In the genomic region with DNA sequence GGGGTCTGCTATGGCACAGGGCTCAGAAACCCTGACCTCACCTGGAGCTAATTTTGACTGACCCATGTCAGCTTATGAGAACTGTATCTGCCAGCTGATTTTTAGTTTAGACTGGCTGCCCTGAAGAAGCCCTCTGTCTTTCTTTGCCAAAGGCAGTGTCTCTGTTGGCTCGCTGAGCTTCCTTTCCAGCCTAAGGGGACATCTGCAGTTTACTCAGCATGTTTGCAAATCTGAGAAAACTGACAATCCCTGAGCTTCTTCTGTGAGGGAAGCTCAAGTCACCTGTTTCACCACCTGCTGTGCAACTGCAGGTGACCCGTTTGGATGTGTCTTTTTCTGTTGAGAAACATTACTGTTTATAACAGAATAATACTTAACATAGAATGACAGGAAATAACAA, we compare ENCODE assay signal across 23 cellular contexts. TPM values are rescaled to one million over a fixed set of nuclear protein-coding genes. Genes with fewer than 3 reads are reported as not detected.
DNase-seq lines count a peak whose midpoint lies in the region; ATAC-seq, FAIRE-seq and TF ChIP-seq lines count a peak whose summit lies in the region.
"Had no signal": no experiment of that assay in that cellular context is flagged by ENCODE, and none has a peak within 500 bp of the region (broad histone marks: within the 10 kb centered on the region; RNA-seq: fewer than 3 reads in every experiment).

No MANE protein-coding gene starts in this region.

- H3K9me1 ChIP-seq in endothelial cell of umbilical vein (replicated peaks; ENCODE audit: control insufficient read depth, extremely low read depth, insufficient read depth, low read length), result no peaks in the 10 kb centered on the region

- H3K9ac ChIP-seq in endothelial cell of umbilical vein (replicated peaks; ENCODE audit: extremely low read depth, insufficient read depth, low read length), result no peak overlapping the region

- BruUV-seq in endothelial cell of umbilical vein (replicated peaks; lab: Mats Ljungman, UMichigan), result no TSS peak

- no peaks in the 10 kb centered on the region for H3K9me3 ChIP-seq in cardiac muscle cell (ENCODE audit: low read depth)
- no peaks in the 10 kb centered on the region for H3K9me3 ChIP-seq in endothelial cell of umbilical vein (replicated peaks; ENCODE audit: control insufficient read depth, insufficient read depth, low read length)
- H3K9me3 ChIP-seq: breast epithelium, psoas muscle had no signal

- H3K4me3 Mint-ChIP-seq in activated T-cell treated with anti-CD3 and anti-CD28 coated beads, Interleukin-2, amount 50 U/mL, for 24 hours, result no peak overlapping the region
- H3K4me3 Mint-ChIP-seq in stimulated activated effector memory CD8-positive, alpha-beta T cell treated with anti-CD3 and anti-CD28 coated beads, Interleukin-12 subunit alpha, Interleukin-12 subunit beta, amount 100 ng/mL, for 72 hours, result no peak overlapping the region
- H3K4me3 Mint-ChIP-seq: CD14-positive monocyte; dendritic cell treated with granulocyte-macrophage colony-stimulating factor and Interleukin-4, amounts not matched to agents 40 ng/mL and 50 ng/mL, for 4 days; neural crest cell had no signal

- no peak for TF ChIP-seq POLR2A in endothelial cell of umbilical vein (IDR thresholded peaks at IDR 0.05; ENCODE audit: low read depth, low read length)

- peak; percentile 26 for FAIRE-seq in endothelial cell of umbilical vein (lab: Jason Lieb, UNC)
- FAIRE-seq: small intestine had no signal

- H2AFZ ChIP-seq in endothelial cell of umbilical vein (ENCODE audit: low read depth, low read length), result no peak overlapping the region

- H3K27me3 ChIP-seq in cardiac muscle cell, result no peaks in the 10 kb centered on the region
- no peaks in the 10 kb centered on the region for H3K27me3 ChIP-seq in endothelial cell of umbilical vein (ENCODE audit: control insufficient read depth in 2 of 2, insufficient read depth in 2 of 2, low read length in 2 of 2)
- H3K27me3 ChIP-seq: breast epithelium had no signal

- H3K36me3 ChIP-seq in cardiac muscle cell, result no peaks in the 10 kb centered on the region
- no peaks in the 10 kb centered on the region for H3K36me3 ChIP-seq in endothelial cell of umbilical vein (ENCODE audit: control insufficient read depth in 2 of 2, extremely low read depth in 1 of 2, insufficient read depth in 2 of 2, low read length in 2 of 2)
- H3K36me3 ChIP-seq: breast epithelium had no signal

- CTCF ChIA-PET in endothelial cell of umbilical vein (lab: Charles Lee), result interaction anchor here (0.6 to 2.8 kb wide), 10 partner anchors 11 to 143 kb away, joined by 3 to 12 read pairs (median 4); no protein-coding TSS in a partner anchor

- peaks cover 8% of the 10 kb centered on the region for H3K4me1 Mint-ChIP-seq in activated T-cell treated with anti-CD3 and anti-CD28 coated beads, Interleukin-2, amount 50 U/mL, for 24 hours (ENCODE audit: low read depth)
- no peaks in the 10 kb centered on the region for H3K4me1 Mint-ChIP-seq in stimulated activated effector memory CD8-positive, alpha-beta T cell treated with anti-CD3 and anti-CD28 coated beads, Interleukin-12 subunit alpha, Interleukin-12 subunit beta, amount 100 ng/mL, for 72 hours
- H3K4me1 Mint-ChIP-seq: neural crest cell had no signal

- H3K79me2 ChIP-seq in endothelial cell of umbilical vein (ENCODE audit: control insufficient read depth, insufficient read depth, low read length), result peaks cover 25% of the 10 kb centered on the region

- H3K27me3 Mint-ChIP-seq in activated T-cell treated with anti-CD3 and anti-CD28 coated beads, Interleukin-2, amount 50 U/mL, for 24 hours, result peaks cover 4% of the 10 kb centered on the region
- H3K27me3 Mint-ChIP-seq: dendritic cell treated with granulocyte-macrophage colony-stimulating factor and Interleukin-4, amounts not matched to agents 40 ng/mL and 50 ng/mL, for 4 days had no signal

- H3K4me3 ChIP-seq in cardiac muscle cell (no peak overlapping the region), endothelial cell of umbilical vein (replicated peaks in 1 of 3; ENCODE audit: insufficient read depth in 1 of 3, low read depth in 1 of 3, low read length in 3 of 3) (no peak overlapping the region)
- H3K4me3 ChIP-seq: breast epithelium, psoas muscle had no signal

- intact Hi-C loops in left ventricle myocardium superior (cut with micrococcal nuclease) (no loop called here), endothelial cell of umbilical vein (cut with micrococcal nuclease) (no loop called here)

- no peaks in the 10 kb centered on the region for H4K20me1 ChIP-seq in endothelial cell of umbilical vein (replicated peaks; ENCODE audit: control insufficient read depth, extremely low read depth, insufficient read depth, low read length)

- no peak for ATAC-seq in left ventricle myocardium superior
- no peak for ATAC-seq in stimulated activated effector memory CD8-positive, alpha-beta T cell treated with anti-CD3 and anti-CD28 coated beads, Interleukin-12 subunit alpha, Interleukin-12 subunit beta, amount 100 ng/mL, for 72 hours
- ATAC-seq: psoas muscle, SK-N-SH treated with all-trans-retinoic acid at 6 μM for 48 hours had no signal

- no peaks in the 10 kb centered on the region for H3K9me3 Mint-ChIP-seq in activated T-cell treated with anti-CD3 and anti-CD28 coated beads, Interleukin-2, amount 50 U/mL, for 24 hours
- no peaks in the 10 kb centered on the region for H3K9me3 Mint-ChIP-seq in stimulated activated effector memory CD8-positive, alpha-beta T cell treated with anti-CD3 and anti-CD28 coated beads, Interleukin-12 subunit alpha, Interleukin-12 subunit beta, amount 100 ng/mL, for 72 hours
- H3K9me3 Mint-ChIP-seq: dendritic cell treated with granulocyte-macrophage colony-stimulating factor and Interleukin-4, amounts not matched to agents 40 ng/mL and 50 ng/mL, for 4 days had no signal

- POLR2A ChIA-PET in endothelial cell of umbilical vein (lab: Charles Lee), result no interaction called here

- peak overlapping the region; percentile 30 for H3K4me2 ChIP-seq in endothelial cell of umbilical vein (ENCODE audit: insufficient read depth, low read length)

- no peaks in the 10 kb centered on the region for H3K36me3 Mint-ChIP-seq in activated T-cell treated with anti-CD3 and anti-CD28 coated beads, Interleukin-2, amount 50 U/mL, for 24 hours (ENCODE audit: low read depth)
- no peaks in the 10 kb centered on the region for H3K36me3 Mint-ChIP-seq in stimulated activated effector memory CD8-positive, alpha-beta T cell treated with anti-CD3 and anti-CD28 coated beads, Interleukin-12 subunit alpha, Interleukin-12 subunit beta, amount 100 ng/mL, for 72 hours
- H3K36me3 Mint-ChIP-seq: CD14-positive monocyte had no signal

- no peak for DNase-seq in cardiac muscle cell (ENCODE audit: low read depth in 1 of 2, low spot score in 1 of 2)
- DNase-seq in left ventricle myocardium superior, result no peak
- peak; percentile 62 for DNase-seq in NCI-H69 (lab: John Stamatoyannopoulos, UW)
- DNase-seq in endothelial cell of umbilical vein (ENCODE audit: low read depth, low spot score), result peak; percentile 42
- no peak for DNase-seq in activated T-cell treated with anti-CD3 and anti-CD28 coated beads, Interleukin-2, amount 50 U/mL, for 24 hours
- no peak for DNase-seq in T-helper 2 cell
- DNase-seq in activated CD8-positive, alpha-beta memory T cell treated with anti-CD3 and anti-CD28 coated beads for 24 hours, result no peak
- DNase-seq in stimulated activated effector memory CD8-positive, alpha-beta T cell treated with anti-CD3 and anti-CD28 coated beads, Interleukin-12 subunit alpha, Interleukin-12 subunit beta, amount 100 ng/mL, for 72 hours (ENCODE audit: low spot score in 2 of 2), result no peak
- DNase-seq: ACHN; activated CD4-positive, alpha-beta T cell treated with anti-CD3 and anti-CD28 coated beads for 4 hours; DMS79; foreskin fibroblast; NCI-H2171; psoas muscle; small intestine; stimulated activated CD4-positive, alpha-beta T cell treated with anti-CD3 and anti-CD28 coated beads, Interleukin-4, amount 100 ng/mL, for 1 hour; T1000 had no signal

- dilution Hi-C loops in endothelial cell of umbilical vein (cut with MboI; ENCODE audit: extremely low pct_ligation_motif_present, low sequenced_read_pairs), result no loop called here

- H3K27ac Mint-ChIP-seq in activated T-cell treated with anti-CD3 and anti-CD28 coated beads, Interleukin-2, amount 50 U/mL, for 24 hours, result no peak overlapping the region
- H3K27ac Mint-ChIP-seq in stimulated activated effector memory CD8-positive, alpha-beta T cell treated with anti-CD3 and anti-CD28 coated beads, Interleukin-12 subunit alpha, Interleukin-12 subunit beta, amount 100 ng/mL, for 72 hours, result no peak overlapping the region
- H3K27ac Mint-ChIP-seq: CD14-positive monocyte; dendritic cell treated with granulocyte-macrophage colony-stimulating factor and Interleukin-4, amounts not matched to agents 40 ng/mL and 50 ng/mL, for 4 days had no signal

- H3K4me1 ChIP-seq in cardiac muscle cell (ENCODE audit: low read depth) (peaks cover 6% of the 10 kb centered on the region), endothelial cell of umbilical vein (ENCODE audit: control insufficient read depth, extremely low read depth, insufficient read depth, low read length) (peaks cover 17% of the 10 kb centered on the region)
- H3K4me1 ChIP-seq: breast epithelium, psoas muscle had no signal

- H3K27ac ChIP-seq in cardiac muscle cell (peak overlapping the region; percentile 29), endothelial cell of umbilical vein (ENCODE audit: insufficient read depth, low read depth, low read length) (no peak overlapping the region)
- H3K27ac ChIP-seq: breast epithelium, epithelial cell of prostate, psoas muscle had no signal

- TF ChIP-seq CTCF in cardiac muscle cell (IDR thresholded peaks at IDR 0.05; ENCODE audit: low read depth, low read length) (no peak), endothelial cell of umbilical vein (IDR thresholded peaks at IDR 0.05; ENCODE audit: extremely low read depth in 1 of 2, insufficient read depth in 1 of 2, low read depth in 1 of 2, low read length in 2 of 2) (no peak)

TF ChIP-seq in endothelial cell of umbilical vein, 7 proteins besides CTCF, POLR2A, EP300 and RAD21 (continues in another document):
- no peak for TF ChIP-seq JUN (IDR thresholded peaks at IDR 0.05; ENCODE audit: borderline replicate concordance, insufficient read depth, insufficient read length, low read depth)
- TF ChIP-seq MYC (IDR thresholded peaks at IDR 0.05; ENCODE audit: low read depth, low read length), result no peak
- no peak for TF ChIP-seq EZH2 (IDR thresholded peaks at IDR 0.05; ENCODE audit: borderline replicate concordance, low read depth, low read length, severe bottlenecking)

RNA-seq across cellular contexts. Expression of a gene that starts 45.9 kb away (rescaled TPM):
- total RNA-seq in cardiac muscle cell (42.3 and 56.3 TPM in 2 replicates), left ventricle myocardium superior (24.2 TPM), endothelial cell of umbilical vein (37.6 and 39.8 TPM in 2 replicates)
- polyA plus RNA-seq in cardiac muscle cell (70.4 and 75.7 TPM in 2 replicates), endothelial cell of umbilical vein (6.8 and 10.7 TPM in 2 replicates)
- polyA plus RNA-seq in endothelial cell of umbilical vein (2011; cell fraction: cytosol; rRNA removed), result 15.5 and 17.7 TPM in 2 replicates
- polyA plus RNA-seq in endothelial cell of umbilical vein (2011; cell fraction: nucleus; rRNA removed), result 9.1 and 15.1 TPM in 2 replicates
- polyA plus RNA-seq in endothelial cell of umbilical vein (2012), result 13.6 and 28.8 TPM in 2 replicates
- polyA minus RNA-seq in endothelial cell of umbilical vein, result 12.9 and 17.3 TPM in 2 replicates
- not detected for polyA minus RNA-seq in endothelial cell of umbilical vein (2011; cell fraction: cytosol; rRNA and poly(A)+ RNA removed)
- polyA minus RNA-seq in endothelial cell of umbilical vein (2011; cell fraction: nucleus; rRNA and poly(A)+ RNA removed), result 10.2 and 12.3 TPM in 2 replicates

Comparison
In these comparisons a context has a peak if more than half of its experiments do, and no peak if none do; other contexts are left out.
1. DNase-seq: peak in NCI-H69 (single experiment) and endothelial cell of umbilical vein (single experiment); none in cardiac muscle cell (0 of 2), left ventricle myocardium superior (single experiment), activated T-cell treated with anti-CD3 and anti-CD28 coated beads, Interleukin-2, amount 50 U/mL, for 24 hours (single experiment), T-helper 2 cell (0 of 5), activated CD8-positive, alpha-beta memory T cell treated with anti-CD3 and anti-CD28 coated beads for 24 hours (single experiment) and stimulated activated effector memory CD8-positive, alpha-beta T cell treated with anti-CD3 and anti-CD28 coated beads, Interleukin-12 subunit alpha, Interleukin-12 subunit beta, amount 100 ng/mL, for 72 hours (0 of 2).